In the genomic region with DNA sequence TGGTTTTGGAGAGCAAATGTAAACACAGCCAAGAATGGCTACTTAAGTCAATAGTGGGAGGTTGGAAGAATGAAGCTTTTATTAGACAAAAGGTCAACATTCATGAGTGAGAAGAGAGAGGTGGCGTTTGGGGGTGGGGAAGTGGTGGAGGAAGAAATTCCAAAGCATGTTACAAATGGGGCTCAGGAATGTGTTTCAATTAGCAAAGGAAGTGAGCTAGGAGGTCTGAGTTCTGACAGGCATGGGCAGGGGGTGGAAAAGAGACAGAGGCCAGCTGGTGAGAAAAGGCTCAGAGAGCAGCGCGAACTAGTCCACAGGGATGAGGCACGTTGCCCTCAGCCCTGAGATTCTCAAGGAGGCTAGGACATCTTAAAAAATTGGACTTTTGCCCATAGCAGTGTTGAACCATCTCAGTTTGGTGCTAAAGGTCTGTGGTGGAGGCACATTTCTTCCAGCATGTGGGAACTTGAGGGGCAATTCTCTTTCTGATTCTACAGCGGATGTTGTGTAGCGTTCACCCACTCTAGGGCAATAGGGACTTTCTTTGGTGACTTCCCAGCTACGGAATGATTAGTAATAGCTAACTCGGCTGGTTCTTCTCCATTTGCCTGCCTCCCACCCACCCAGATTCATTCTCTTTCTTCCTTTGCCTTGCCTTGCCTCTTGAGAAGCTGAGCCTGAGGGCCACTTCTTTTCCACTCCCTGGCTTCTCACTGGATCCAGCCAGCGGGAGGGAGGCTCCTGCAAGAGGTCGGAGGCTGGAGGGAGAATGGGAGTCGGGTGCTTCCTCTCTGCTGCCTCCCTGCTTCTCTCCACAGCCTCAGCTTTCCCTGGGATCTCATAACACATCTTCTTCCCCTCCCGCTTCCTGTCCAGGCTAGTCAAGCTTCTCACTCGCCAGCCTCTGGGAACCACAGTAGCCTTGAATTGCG, we compare ENCODE assay signal across 1 cellular context.
TF ChIP-seq lines count a peak whose summit lies in the region.

No MANE protein-coding gene starts in this region.

TF ChIP-seq in HepG2, 621 proteins besides CTCF, POLR2A, EP300 and RAD21 (continued from another document and continues in another):
- TF ChIP-seq, protein P1, sequence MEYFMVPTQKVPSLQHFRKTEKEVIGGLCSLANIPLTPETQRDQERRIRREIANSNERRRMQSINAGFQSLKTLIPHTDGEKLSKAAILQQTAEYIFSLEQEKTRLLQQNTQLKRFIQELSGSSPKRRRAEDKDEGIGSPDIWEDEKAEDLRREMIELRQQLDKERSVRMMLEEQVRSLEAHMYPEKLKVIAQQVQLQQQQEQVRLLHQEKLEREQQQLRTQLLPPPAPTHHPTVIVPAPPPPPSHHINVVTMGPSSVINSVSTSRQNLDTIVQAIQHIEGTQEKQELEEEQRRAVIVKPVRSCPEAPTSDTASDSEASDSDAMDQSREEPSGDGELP (IDR thresholded peaks at IDR 0.05; ENCODE audit: borderline replicate concordance, low read depth): no peak
- TF ChIP-seq ZNF253 (CRISPR knock-in tag; IDR thresholded peaks at IDR 0.05; ENCODE audit: borderline replicate concordance) (no peak), HNRNPH1 (optimal IDR thresholded peaks at IDR 0.05; ENCODE audit: low read depth, low read length) (no peak), RXRB (CRISPR knock-in tag; IDR thresholded peaks at IDR 0.05; ENCODE audit: borderline replicate concordance) (peak; percentile 79), STAG1 (CRISPR knock-in tag; IDR thresholded peaks at IDR 0.05) (peak; percentile 11; the same call in 1 of the 2 replicates), FOXC1 (CRISPR knock-in tag; IDR thresholded peaks at IDR 0.05; ENCODE audit: borderline replicate concordance) (no peak), FOXM1 (CRISPR knock-in tag; IDR thresholded peaks at IDR 0.05) (no peak), KDM6A (CRISPR knock-in tag; IDR thresholded peaks at IDR 0.05; ENCODE audit: low read depth) (no peak), ZNF3 (CRISPR knock-in tag; IDR thresholded peaks at IDR 0.05) (no peak), SCMH1 (CRISPR knock-in tag; IDR thresholded peaks at IDR 0.05; ENCODE audit: borderline replicate concordance) (no peak), TEAD2 (CRISPR knock-in tag; IDR thresholded peaks at IDR 0.05) (no peak), SOX5 (CRISPR knock-in tag; IDR thresholded peaks at IDR 0.05; ENCODE audit: borderline replicate concordance) (peak; percentile 81), TAF15 (IDR thresholded peaks at IDR 0.05; ENCODE audit: low read depth, low read length, poor library complexity, severe bottlenecking) (no peak), TBX3 (IDR thresholded peaks at IDR 0.05; ENCODE audit: borderline replicate concordance) (peak; percentile 83), SP1 (IDR thresholded peaks at IDR 0.05) (no peak), SP1 (CRISPR knock-in tag; IDR thresholded peaks at IDR 0.05) (no peak), ZSCAN9 (CRISPR knock-in tag; IDR thresholded peaks at IDR 0.05; ENCODE audit: borderline replicate concordance) (no peak), HDAC2 (CRISPR knock-in tag; IDR thresholded peaks at IDR 0.05) (peak; percentile 62; the same call in 1 of the 2 replicates), ZSCAN22 (CRISPR knock-in tag; IDR thresholded peaks at IDR 0.05) (no peak), MATR3 (CRISPR knock-in tag; IDR thresholded peaks at IDR 0.05) (no peak), CREM (IDR thresholded peaks at IDR 0.05) (peak; percentile 27; the same call in 1 of the 2 replicates), CREM (CRISPR knock-in tag; IDR thresholded peaks at IDR 0.05) (no peak), EED (CRISPR knock-in tag; IDR thresholded peaks at IDR 0.05) (no peak), ZNF430 (CRISPR knock-in tag; IDR thresholded peaks at IDR 0.05) (no peak)
- TF ChIP-seq, protein P2, sequence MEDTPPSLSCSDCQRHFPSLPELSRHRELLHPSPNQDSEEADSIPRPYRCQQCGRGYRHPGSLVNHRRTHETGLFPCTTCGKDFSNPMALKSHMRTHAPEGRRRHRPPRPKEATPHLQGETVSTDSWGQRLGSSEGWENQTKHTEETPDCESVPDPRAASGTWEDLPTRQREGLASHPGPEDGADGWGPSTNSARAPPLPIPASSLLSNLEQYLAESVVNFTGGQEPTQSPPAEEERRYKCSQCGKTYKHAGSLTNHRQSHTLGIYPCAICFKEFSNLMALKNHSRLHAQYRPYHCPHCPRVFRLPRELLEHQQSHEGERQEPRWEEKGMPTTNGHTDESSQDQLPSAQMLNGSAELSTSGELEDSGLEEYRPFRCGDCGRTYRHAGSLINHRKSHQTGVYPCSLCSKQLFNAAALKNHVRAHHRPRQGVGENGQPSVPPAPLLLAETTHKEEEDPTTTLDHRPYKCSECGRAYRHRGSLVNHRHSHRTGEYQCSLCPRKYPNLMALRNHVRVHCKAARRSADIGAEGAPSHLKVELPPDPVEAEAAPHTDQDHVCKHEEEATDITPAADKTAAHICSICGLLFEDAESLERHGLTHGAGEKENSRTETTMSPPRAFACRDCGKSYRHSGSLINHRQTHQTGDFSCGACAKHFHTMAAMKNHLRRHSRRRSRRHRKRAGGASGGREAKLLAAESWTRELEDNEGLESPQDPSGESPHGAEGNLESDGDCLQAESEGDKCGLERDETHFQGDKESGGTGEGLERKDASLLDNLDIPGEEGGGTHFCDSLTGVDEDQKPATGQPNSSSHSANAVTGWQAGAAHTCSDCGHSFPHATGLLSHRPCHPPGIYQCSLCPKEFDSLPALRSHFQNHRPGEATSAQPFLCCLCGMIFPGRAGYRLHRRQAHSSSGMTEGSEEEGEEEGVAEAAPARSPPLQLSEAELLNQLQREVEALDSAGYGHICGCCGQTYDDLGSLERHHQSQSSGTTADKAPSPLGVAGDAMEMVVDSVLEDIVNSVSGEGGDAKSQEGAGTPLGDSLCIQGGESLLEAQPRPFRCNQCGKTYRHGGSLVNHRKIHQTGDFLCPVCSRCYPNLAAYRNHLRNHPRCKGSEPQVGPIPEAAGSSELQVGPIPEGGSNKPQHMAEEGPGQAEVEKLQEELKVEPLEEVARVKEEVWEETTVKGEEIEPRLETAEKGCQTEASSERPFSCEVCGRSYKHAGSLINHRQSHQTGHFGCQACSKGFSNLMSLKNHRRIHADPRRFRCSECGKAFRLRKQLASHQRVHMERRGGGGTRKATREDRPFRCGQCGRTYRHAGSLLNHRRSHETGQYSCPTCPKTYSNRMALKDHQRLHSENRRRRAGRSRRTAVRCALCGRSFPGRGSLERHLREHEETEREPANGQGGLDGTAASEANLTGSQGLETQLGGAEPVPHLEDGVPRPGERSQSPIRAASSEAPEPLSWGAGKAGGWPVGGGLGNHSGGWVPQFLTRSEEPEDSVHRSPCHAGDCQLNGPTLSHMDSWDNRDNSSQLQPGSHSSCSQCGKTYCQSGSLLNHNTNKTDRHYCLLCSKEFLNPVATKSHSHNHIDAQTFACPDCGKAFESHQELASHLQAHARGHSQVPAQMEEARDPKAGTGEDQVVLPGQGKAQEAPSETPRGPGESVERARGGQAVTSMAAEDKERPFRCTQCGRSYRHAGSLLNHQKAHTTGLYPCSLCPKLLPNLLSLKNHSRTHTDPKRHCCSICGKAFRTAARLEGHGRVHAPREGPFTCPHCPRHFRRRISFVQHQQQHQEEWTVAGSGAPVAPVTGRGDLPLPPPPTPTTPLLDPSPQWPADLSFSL (CRISPR knock-in tag; IDR thresholded peaks at IDR 0.05): no peak
- TF ChIP-seq, protein P3, sequence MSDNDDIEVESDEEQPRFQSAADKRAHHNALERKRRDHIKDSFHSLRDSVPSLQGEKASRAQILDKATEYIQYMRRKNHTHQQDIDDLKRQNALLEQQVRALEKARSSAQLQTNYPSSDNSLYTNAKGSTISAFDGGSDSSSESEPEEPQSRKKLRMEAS (IDR thresholded peaks at IDR 0.05): peak; percentile 42; the same call in 1 of the 2 replicates
- TF ChIP-seq, protein P4, sequence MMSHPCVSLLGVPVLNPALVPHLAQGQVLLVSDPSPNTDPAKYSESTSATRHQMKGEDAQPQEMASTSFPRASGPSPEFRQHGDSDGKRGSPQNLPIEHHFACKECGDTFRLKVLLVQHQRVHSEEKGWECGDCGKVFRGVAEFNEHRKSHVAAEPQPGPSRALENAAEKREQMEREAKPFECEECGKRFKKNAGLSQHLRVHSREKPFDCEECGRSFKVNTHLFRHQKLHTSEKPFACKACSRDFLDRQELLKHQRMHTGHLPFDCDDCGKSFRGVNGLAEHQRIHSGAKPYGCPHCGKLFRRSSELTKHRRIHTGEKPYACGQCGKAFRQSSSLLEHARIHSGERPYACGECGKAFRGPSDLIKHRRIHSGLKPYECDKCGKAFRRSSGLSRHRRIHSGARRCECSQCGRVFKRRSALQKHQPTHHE (CRISPR knock-in tag; IDR thresholded peaks at IDR 0.05; ENCODE audit: borderline replicate concordance): no peak
- TF ChIP-seq, protein P5, sequence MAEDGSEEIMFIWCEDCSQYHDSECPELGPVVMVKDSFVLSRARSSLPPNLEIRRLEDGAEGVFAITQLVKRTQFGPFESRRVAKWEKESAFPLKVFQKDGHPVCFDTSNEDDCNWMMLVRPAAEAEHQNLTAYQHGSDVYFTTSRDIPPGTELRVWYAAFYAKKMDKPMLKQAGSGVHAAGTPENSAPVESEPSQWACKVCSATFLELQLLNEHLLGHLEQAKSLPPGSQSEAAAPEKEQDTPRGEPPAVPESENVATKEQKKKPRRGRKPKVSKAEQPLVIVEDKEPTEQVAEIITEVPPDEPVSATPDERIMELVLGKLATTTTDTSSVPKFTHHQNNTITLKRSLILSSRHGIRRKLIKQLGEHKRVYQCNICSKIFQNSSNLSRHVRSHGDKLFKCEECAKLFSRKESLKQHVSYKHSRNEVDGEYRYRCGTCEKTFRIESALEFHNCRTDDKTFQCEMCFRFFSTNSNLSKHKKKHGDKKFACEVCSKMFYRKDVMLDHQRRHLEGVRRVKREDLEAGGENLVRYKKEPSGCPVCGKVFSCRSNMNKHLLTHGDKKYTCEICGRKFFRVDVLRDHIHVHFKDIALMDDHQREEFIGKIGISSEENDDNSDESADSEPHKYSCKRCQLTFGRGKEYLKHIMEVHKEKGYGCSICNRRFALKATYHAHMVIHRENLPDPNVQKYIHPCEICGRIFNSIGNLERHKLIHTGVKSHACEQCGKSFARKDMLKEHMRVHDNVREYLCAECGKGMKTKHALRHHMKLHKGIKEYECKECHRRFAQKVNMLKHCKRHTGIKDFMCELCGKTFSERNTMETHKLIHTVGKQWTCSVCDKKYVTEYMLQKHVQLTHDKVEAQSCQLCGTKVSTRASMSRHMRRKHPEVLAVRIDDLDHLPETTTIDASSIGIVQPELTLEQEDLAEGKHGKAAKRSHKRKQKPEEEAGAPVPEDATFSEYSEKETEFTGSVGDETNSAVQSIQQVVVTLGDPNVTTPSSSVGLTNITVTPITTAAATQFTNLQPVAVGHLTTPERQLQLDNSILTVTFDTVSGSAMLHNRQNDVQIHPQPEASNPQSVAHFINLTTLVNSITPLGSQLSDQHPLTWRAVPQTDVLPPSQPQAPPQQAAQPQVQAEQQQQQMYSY (CRISPR knock-in tag; IDR thresholded peaks at IDR 0.05): no peak
- TF ChIP-seq, protein P6, sequence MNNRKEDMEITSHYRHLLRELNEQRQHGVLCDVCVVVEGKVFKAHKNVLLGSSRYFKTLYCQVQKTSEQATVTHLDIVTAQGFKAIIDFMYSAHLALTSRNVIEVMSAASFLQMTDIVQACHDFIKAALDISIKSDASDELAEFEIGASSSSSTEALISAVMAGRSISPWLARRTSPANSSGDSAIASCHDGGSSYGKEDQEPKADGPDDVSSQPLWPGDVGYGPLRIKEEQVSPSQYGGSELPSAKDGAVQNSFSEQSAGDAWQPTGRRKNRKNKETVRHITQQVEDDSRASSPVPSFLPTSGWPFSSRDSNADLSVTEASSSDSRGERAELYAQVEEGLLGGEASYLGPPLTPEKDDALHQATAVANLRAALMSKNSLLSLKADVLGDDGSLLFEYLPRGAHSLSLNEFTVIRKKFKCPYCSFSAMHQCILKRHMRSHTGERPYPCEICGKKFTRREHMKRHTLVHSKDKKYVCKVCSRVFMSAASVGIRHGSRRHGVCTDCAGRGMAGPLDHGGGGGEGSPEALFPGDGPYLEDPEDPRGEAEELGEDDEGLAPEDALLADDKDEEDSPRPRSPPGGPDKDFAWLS (CRISPR knock-in tag; IDR thresholded peaks at IDR 0.05; ENCODE audit: borderline replicate concordance): no peak
- TF ChIP-seq, protein P7, sequence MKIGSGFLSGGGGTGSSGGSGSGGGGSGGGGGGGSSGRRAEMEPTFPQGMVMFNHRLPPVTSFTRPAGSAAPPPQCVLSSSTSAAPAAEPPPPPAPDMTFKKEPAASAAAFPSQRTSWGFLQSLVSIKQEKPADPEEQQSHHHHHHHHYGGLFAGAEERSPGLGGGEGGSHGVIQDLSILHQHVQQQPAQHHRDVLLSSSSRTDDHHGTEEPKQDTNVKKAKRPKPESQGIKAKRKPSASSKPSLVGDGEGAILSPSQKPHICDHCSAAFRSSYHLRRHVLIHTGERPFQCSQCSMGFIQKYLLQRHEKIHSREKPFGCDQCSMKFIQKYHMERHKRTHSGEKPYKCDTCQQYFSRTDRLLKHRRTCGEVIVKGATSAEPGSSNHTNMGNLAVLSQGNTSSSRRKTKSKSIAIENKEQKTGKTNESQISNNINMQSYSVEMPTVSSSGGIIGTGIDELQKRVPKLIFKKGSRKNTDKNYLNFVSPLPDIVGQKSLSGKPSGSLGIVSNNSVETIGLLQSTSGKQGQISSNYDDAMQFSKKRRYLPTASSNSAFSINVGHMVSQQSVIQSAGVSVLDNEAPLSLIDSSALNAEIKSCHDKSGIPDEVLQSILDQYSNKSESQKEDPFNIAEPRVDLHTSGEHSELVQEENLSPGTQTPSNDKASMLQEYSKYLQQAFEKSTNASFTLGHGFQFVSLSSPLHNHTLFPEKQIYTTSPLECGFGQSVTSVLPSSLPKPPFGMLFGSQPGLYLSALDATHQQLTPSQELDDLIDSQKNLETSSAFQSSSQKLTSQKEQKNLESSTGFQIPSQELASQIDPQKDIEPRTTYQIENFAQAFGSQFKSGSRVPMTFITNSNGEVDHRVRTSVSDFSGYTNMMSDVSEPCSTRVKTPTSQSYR (CRISPR knock-in tag; IDR thresholded peaks at IDR 0.05; ENCODE audit: borderline replicate concordance): peak; percentile 87; the same call in 1 of the 2 replicates
- TF ChIP-seq, protein P8, sequence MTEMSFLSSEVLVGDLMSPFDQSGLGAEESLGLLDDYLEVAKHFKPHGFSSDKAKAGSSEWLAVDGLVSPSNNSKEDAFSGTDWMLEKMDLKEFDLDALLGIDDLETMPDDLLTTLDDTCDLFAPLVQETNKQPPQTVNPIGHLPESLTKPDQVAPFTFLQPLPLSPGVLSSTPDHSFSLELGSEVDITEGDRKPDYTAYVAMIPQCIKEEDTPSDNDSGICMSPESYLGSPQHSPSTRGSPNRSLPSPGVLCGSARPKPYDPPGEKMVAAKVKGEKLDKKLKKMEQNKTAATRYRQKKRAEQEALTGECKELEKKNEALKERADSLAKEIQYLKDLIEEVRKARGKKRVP (CRISPR knock-in tag; IDR thresholded peaks at IDR 0.05): no peak
- TF ChIP-seq, protein P9, sequence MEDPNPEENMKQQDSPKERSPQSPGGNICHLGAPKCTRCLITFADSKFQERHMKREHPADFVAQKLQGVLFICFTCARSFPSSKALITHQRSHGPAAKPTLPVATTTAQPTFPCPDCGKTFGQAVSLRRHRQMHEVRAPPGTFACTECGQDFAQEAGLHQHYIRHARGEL (CRISPR knock-in tag; IDR thresholded peaks at IDR 0.05): 0 out of 2 replicates have a peak, but pooled peaks have one; percentile 32
